Comparison of ENCODE assay signal across 8 cellular contexts in the genomic region with DNA sequence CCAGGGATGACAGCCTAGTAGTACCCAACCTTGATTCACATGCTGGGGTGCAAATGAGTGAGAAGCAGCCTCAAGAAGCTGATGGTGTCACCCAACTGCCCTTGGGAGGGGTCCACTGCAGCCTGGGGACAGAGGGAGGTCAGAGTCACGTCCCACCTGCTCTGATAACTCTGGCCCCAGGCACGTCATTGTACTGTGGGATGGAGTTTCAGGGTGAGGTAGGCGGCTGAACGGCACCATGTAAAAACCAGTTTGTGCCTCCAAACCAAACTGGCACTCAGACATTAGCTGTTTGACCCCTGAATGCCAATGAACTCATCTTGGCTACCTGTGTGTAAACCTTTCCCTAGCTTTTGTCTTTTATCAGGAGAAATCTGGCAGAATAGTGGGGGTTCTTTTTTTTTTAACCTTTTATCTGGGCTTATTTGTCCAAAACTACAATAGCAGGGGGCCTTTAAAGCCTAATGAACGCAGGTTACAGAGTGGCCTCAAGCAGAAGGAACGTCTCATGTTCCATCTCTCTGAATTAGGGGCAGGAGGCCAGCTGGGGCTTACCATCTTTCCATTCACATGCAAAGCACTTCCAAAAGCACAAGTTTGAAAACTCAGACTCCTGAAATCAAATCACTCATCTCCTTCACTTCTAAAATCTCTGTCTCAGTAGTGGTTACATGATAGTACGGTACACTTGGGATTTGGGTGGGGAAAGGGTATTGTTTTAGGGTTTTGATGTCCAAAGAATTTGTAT.
DNase-seq lines count a peak whose midpoint lies in the region; ATAC-seq and TF ChIP-seq lines count a peak whose summit lies in the region.

No MANE protein-coding gene starts in this region.

- ATAC-seq in GM18511 (IDR thresholded peaks at IDR 0.05; ENCODE audit: unreplicated experiment) (peak; percentile 42), HG02678 (IDR thresholded peaks at IDR 0.05; ENCODE audit: unreplicated experiment) (peak; percentile 28), left lung (no peak)

- DNase-seq in SJCRH30 (peak in 1 of 2 experiments; percentile 27), left lung (no peak), AG20443 (ENCODE audit: low spot score) (no peak), DMS79 (lab: John Stamatoyannopoulos, UW) (no peak), iPS-NIHi11 (ENCODE audit: low spot score) (no peak), activated T-cell treated with anti-CD3 and anti-CD28 coated beads for 4 hours (no peak)

- H3K4me3 ChIP-seq in SJCRH30 (no peak overlapping the region), left lung (no peak overlapping the region)

- H3K36me3 ChIP-seq in SJCRH30 (no peaks in the 10 kb centered on the region), left lung (peaks cover 0 to 34% of the 10 kb centered on the region in 2 donors)

- H3K4me1 ChIP-seq in SJCRH30 (peaks cover 37% of the 10 kb centered on the region), left lung (peaks cover 30 to 63% of the 10 kb centered on the region in 2 donors)

- intact Hi-C loops in left lung (cut with DNase I): no loop called here

- H3K27ac ChIP-seq in SJCRH30 (peak overlapping the region; percentile 73), left lung (peak overlapping the region; percentile 67 to 82)

- no peaks in the 10 kb centered on the region for H3K27me3 ChIP-seq in SJCRH30
- H3K27me3 ChIP-seq in left lung: no peaks in the 10 kb centered on the region

- TF ChIP-seq CTCF in left lung (IDR thresholded peaks at IDR 0.05): no peak

- H3K9me3 ChIP-seq in SJCRH30 (replicated peaks) (no peaks in the 10 kb centered on the region), left lung (no peaks in the 10 kb centered on the region)
